ENCODE assay signal across 7 cellular contexts in genomic region chr12:6849976-6850560, GRCh38. TPM values are rescaled to one million over a fixed set of nuclear protein-coding genes. Genes with fewer than 3 reads are reported as not detected.
DNase-seq lines count a peak whose midpoint lies in the region; ATAC-seq and TF ChIP-seq lines count a peak whose summit lies in the region.
"Had no signal": no experiment of that assay in that cellular context is flagged by ENCODE, and none has a peak within 500 bp of the region (broad histone marks: within the 10 kb centered on the region; RNA-seq: fewer than 3 reads in every experiment).

No MANE protein-coding gene starts in this region.

- H3K27ac Mint-ChIP-seq in T-helper 1 cell treated with Interleukin-12 subunit alpha and Interleukin-12 subunit beta and Interleukin-4 antibody, amounts not matched to agents 30 μg/mL and 1 μg/mL, for 36 hours, result peak overlapping the region; percentile 52
- H3K27ac Mint-ChIP-seq in progenitor cell of endocrine pancreas, result peak overlapping the region; percentile 34

- H3K4me1 Mint-ChIP-seq in T-helper 1 cell treated with Interleukin-12 subunit alpha and Interleukin-12 subunit beta and Interleukin-4 antibody, amounts not matched to agents 30 μg/mL and 1 μg/mL, for 36 hours (ENCODE audit: low read depth), result peaks cover 41% of the 10 kb centered on the region
- peaks cover 29% of the 10 kb centered on the region for H3K4me1 Mint-ChIP-seq in progenitor cell of endocrine pancreas (ENCODE audit: low read depth)

- H3K4me3 ChIP-seq in astrocyte of the spinal cord (ENCODE audit: low read depth, low read length), result peak overlapping the region; percentile 83

- H3K36me3 Mint-ChIP-seq in T-helper 1 cell treated with Interleukin-12 subunit alpha and Interleukin-12 subunit beta and Interleukin-4 antibody, amounts not matched to agents 30 μg/mL and 1 μg/mL, for 36 hours (ENCODE audit: low read depth), result peaks cover 31% of the 10 kb centered on the region
- peaks cover 10% of the 10 kb centered on the region for H3K36me3 Mint-ChIP-seq in progenitor cell of endocrine pancreas (ENCODE audit: insufficient read depth)

- no peaks in the 10 kb centered on the region for H3K27me3 Mint-ChIP-seq in T-helper 1 cell treated with Interleukin-12 subunit alpha and Interleukin-12 subunit beta and Interleukin-4 antibody, amounts not matched to agents 30 μg/mL and 1 μg/mL, for 36 hours (ENCODE audit: low read depth)
- no peaks in the 10 kb centered on the region for H3K27me3 Mint-ChIP-seq in progenitor cell of endocrine pancreas

- no peak for ATAC-seq in Right ventricle myocardium superior (ENCODE audit: poor library complexity)
- ATAC-seq: psoas muscle had no signal

- TF ChIP-seq CTCF in astrocyte of the spinal cord (IDR thresholded peaks at IDR 0.05; ENCODE audit: low read depth, low read length) (no peak), progenitor cell of endocrine pancreas (IDR thresholded peaks at IDR 0.05; ENCODE audit: unreplicated experiment) (no peak)

- intact Hi-C loops in Right ventricle myocardium superior (cut with DNase I), result no loop called here

- DNase-seq in T-helper 1 cell (no peak), astrocyte of the spinal cord (ENCODE audit: low read depth, low spot score) (no peak), progenitor cell of endocrine pancreas (ENCODE audit: low spot score, unreplicated experiment) (no peak), GF-D8 (lab: John Stamatoyannopoulos, UW) (no peak), Right ventricle myocardium superior (no peak)

- H3K9me3 Mint-ChIP-seq in T-helper 1 cell treated with Interleukin-12 subunit alpha and Interleukin-12 subunit beta and Interleukin-4 antibody, amounts not matched to agents 30 μg/mL and 1 μg/mL, for 36 hours, result no peaks in the 10 kb centered on the region
- H3K9me3 Mint-ChIP-seq in progenitor cell of endocrine pancreas (ENCODE audit: low read depth), result no peaks in the 10 kb centered on the region

- in situ Hi-C loops in astrocyte of the spinal cord (cut with HindIII; ENCODE audit: low sequenced_read_pairs), result no loop called here

- peak overlapping the region; percentile 89 for H3K4me3 Mint-ChIP-seq in T-helper 1 cell treated with Interleukin-12 subunit alpha and Interleukin-12 subunit beta and Interleukin-4 antibody, amounts not matched to agents 30 μg/mL and 1 μg/mL, for 36 hours
- H3K4me3 Mint-ChIP-seq in progenitor cell of endocrine pancreas (ENCODE audit: low read depth), result peak overlapping the region; percentile 98

RNA-seq across cellular contexts. Expression of gene CDCA3, which starts 1.0 kb away (rescaled TPM):
- total RNA-seq in progenitor cell of endocrine pancreas, result 36.1 and 40.6 TPM in 2 replicates
- total RNA-seq in Right ventricle myocardium superior, result 1.3 TPM

RNA-seq across cellular contexts. Expression of gene USP5, which starts 1.9 kb away (rescaled TPM):
- 183 and 185 TPM in 2 replicates for total RNA-seq in progenitor cell of endocrine pancreas
- 63.0 TPM for total RNA-seq in Right ventricle myocardium superior

RNA-seq across cellular contexts. Expression of gene GNB3, which starts 9.3 kb away (rescaled TPM):
- total RNA-seq in progenitor cell of endocrine pancreas, result 5.6 and 7.0 TPM in 2 replicates
- 2.9 TPM for total RNA-seq in Right ventricle myocardium superior

RNA-seq across cellular contexts. Expression of gene TPI1, which starts 17.3 kb away (rescaled TPM):
- total RNA-seq in progenitor cell of endocrine pancreas (498 and 505 TPM in 2 replicates), Right ventricle myocardium superior (804 TPM)

RNA-seq across cellular contexts. Expression of gene P3H3, which starts 21.9 kb away (rescaled TPM):
- total RNA-seq in progenitor cell of endocrine pancreas, result 30.6 TPM in 2 replicates
- total RNA-seq in Right ventricle myocardium superior, result 10.0 TPM

Comparison
In these comparisons a context has a peak if more than half of its experiments do, and no peak if none do; other contexts are left out.
1. RNA of gene CDCA3, which starts 1.0 kb away (total RNA-seq): 36.1 to 40.6 TPM in progenitor cell of endocrine pancreas; 1.3 TPM in Right ventricle myocardium superior (single experiment); every median in the first group is over 10 times any median in the second.